In genomic region chr1:115924730-115925129, GRCh38 we compare ENCODE assay signal across 18 cellular contexts. TPM values are rescaled to one million over a fixed set of nuclear protein-coding genes. Genes with fewer than 3 reads are reported as not detected.
DNase-seq lines count a peak whose midpoint lies in the region; TF ChIP-seq lines count a peak whose summit lies in the region.
"Had no signal": no experiment of that assay in that cellular context is flagged by ENCODE, and none has a peak within 500 bp of the region (broad histone marks: within the 10 kb centered on the region; RNA-seq: fewer than 3 reads in every experiment).

No MANE protein-coding gene starts in this region.

- peaks cover 0 to 7% (median 0%) of the 10 kb centered on the region in 11 experiments; a peak in 3 of 22 replicates for H3K9me3 ChIP-seq in BLaER1 treated with 17β-estradiol and CSF1 and Interleukin-3, amounts not matched to agents 10 nM and 100 nM (replicated peaks in 1 of 11)
- no peaks in the 10 kb centered on the region for H3K9me3 ChIP-seq in Loucy (ENCODE audit: insufficient read depth, low read depth, low read length)
- H3K9me3 ChIP-seq in mammary epithelial cell (replicated peaks; ENCODE audit: insufficient read depth, low read length): no peaks in the 10 kb centered on the region
- no peaks in the 10 kb centered on the region for H3K9me3 ChIP-seq in thyroid gland
- no peaks in the 10 kb centered on the region for H3K9me3 ChIP-seq in neuronal stem cell (replicated peaks in 1 of 2; ENCODE audit: control insufficient read depth in 2 of 2, insufficient read depth in 1 of 2, low read depth in 1 of 2, low read length in 2 of 2)
- H3K9me3 ChIP-seq: heart left ventricle, tibial nerve had no signal

- CTCF ChIA-PET in mammary epithelial cell (lab: Charles Lee; ENCODE audit: low non-redundant PET): no interaction called here

- peak; percentile 16 for DNase-seq in mammary epithelial cell
- peak; percentile 8 for DNase-seq in left kidney (ENCODE audit: low read depth, low spot score)
- DNase-seq in thyroid gland: no peak
- DNase-seq in neuronal stem cell (ENCODE audit: low spot score): no peak
- DNase-seq in hypothalamus (lab: John Stamatoyannopoulos, UW): no peak
- no peak for DNase-seq in coronary artery (ENCODE audit: low spot score)
- DNase-seq: activated CD4-positive, CD25-positive, alpha-beta regulatory T cell; activated CD8-positive, alpha-beta memory T cell treated with anti-CD3 and anti-CD28 coated beads for 24 hours; caudate nucleus; CD4-positive, alpha-beta memory T cell; DMS53; effector CD4-positive, alpha-beta T cell; heart left ventricle; kidney glomerular epithelial cell; stimulated activated naive CD4-positive, alpha-beta T cell had no signal

- BruUV-seq in mammary epithelial cell (replicated peaks; lab: Mats Ljungman, UMichigan): no TSS peak

- peak overlapping the region in 7 of 11 experiments; percentile 34 to 82 (median 65); a peak in 13 of 22 replicates for H3K27ac ChIP-seq in BLaER1 treated with 17β-estradiol and CSF1 and Interleukin-3, amounts not matched to agents 10 nM and 100 nM
- no peak overlapping the region for H3K27ac ChIP-seq in mammary epithelial cell (ENCODE audit: insufficient read depth, low read depth, low read length)
- H3K27ac ChIP-seq in thyroid gland: no peak overlapping the region
- H3K27ac ChIP-seq in neuronal stem cell (replicated peaks; ENCODE audit: low read length): no peak overlapping the region
- H3K27ac ChIP-seq in coronary artery: no peak overlapping the region
- H3K27ac ChIP-seq: heart left ventricle, tibial nerve had no signal

- no peak overlapping the region for H4K91ac ChIP-seq in neuronal stem cell (ENCODE audit: low read depth, low read length, poor library complexity)

- no peak for TF ChIP-seq POLR2A in thyroid gland (IDR thresholded peaks at IDR 0.05)

- H3K9me2 ChIP-seq in Loucy (replicated peaks; ENCODE audit: low read depth, low read length): no peaks in the 10 kb centered on the region

- H3K9ac ChIP-seq in BLaER1 treated with 17β-estradiol and CSF1 and Interleukin-3, amounts not matched to agents 10 nM and 100 nM: peak overlapping the region in 6 of 11 experiments; percentile 2 to 70 (median 53); a peak in 8 of 22 replicates
- H3K9ac ChIP-seq in Loucy (ENCODE audit: low read depth, low read length, poor library complexity, severe bottlenecking): peak overlapping the region; percentile 60
- no peak overlapping the region for H3K9ac ChIP-seq in mammary epithelial cell (ENCODE audit: insufficient read depth, low read length)
- no peak overlapping the region for H3K9ac ChIP-seq in neuronal stem cell (ENCODE audit: low read depth, low read length, poor library complexity)

- no peak overlapping the region for H3K18ac ChIP-seq in neuronal stem cell (ENCODE audit: low read length)

- WGBS in mammary epithelial cell (ENCODE audit: low coverage, missing lambda C conversion rate): 69% methylated on average over 5 of the region's 5 CpGs
- 56 to 59% methylated on average over 5 of the region's 5 CpGs for WGBS in thyroid gland, 2 donors
- no CpG with 5 or more reads among the region's 5 CpGs for WGBS in neuronal stem cell (ENCODE audit: extremely low coverage in 2 of 2, insufficient read length in 2 of 2, insufficient replicate concordance in 1 of 2), 2 donors

- in situ Hi-C loops in mammary epithelial cell (cut with MboI; ENCODE audit: low sequenced_read_pairs in 2 of 2): no loop called here

- H2BK5ac ChIP-seq in neuronal stem cell (ENCODE audit: low read length): no peak overlapping the region

- H3K4me3 ChIP-seq in BLaER1 treated with 17β-estradiol and CSF1 and Interleukin-3, amounts not matched to agents 10 nM and 100 nM: no peak overlapping the region; a peak in 2 of 20 replicates
- peak overlapping the region; percentile 53 for H3K4me3 ChIP-seq in Loucy (ENCODE audit: low read length, poor library complexity, severe bottlenecking)
- H3K4me3 ChIP-seq in mammary epithelial cell (replicated peaks in 1 of 3; ENCODE audit: insufficient read depth in 1 of 3, low read depth in 2 of 3, low read length in 3 of 3): no peak overlapping the region
- no peak overlapping the region for H3K4me3 ChIP-seq in thyroid gland (replicated peaks in 1 of 3)
- H3K4me3 ChIP-seq in neuronal stem cell (ENCODE audit: low read length in 2 of 2): no peak overlapping the region
- no peak overlapping the region for H3K4me3 ChIP-seq in coronary artery
- H3K4me3 ChIP-seq: heart left ventricle, tibial nerve had no signal

- H4K8ac ChIP-seq in neuronal stem cell (ENCODE audit: low read depth, low read length): no peak overlapping the region

- H3K36me3 ChIP-seq in BLaER1 treated with 17β-estradiol and CSF1 and Interleukin-3, amounts not matched to agents 10 nM and 100 nM: no peaks in the 10 kb centered on the region
- H3K36me3 ChIP-seq in Loucy (ENCODE audit: insufficient read depth, low read length): no peaks in the 10 kb centered on the region
- no peaks in the 10 kb centered on the region for H3K36me3 ChIP-seq in mammary epithelial cell (ENCODE audit: insufficient read depth, low read length)
- no peaks in the 10 kb centered on the region for H3K36me3 ChIP-seq in thyroid gland
- H3K36me3 ChIP-seq in neuronal stem cell (replicated peaks in 1 of 2; ENCODE audit: control insufficient read depth in 2 of 2, insufficient read depth in 2 of 2, low read length in 2 of 2): no peaks in the 10 kb centered on the region
- H3K36me3 ChIP-seq: heart left ventricle, tibial nerve had no signal

- no peak overlapping the region for H2BK15ac ChIP-seq in neuronal stem cell (ENCODE audit: low read length)

- H2BK120ac ChIP-seq in neuronal stem cell (ENCODE audit: low read depth, low read length): no peak overlapping the region

- dilution Hi-C loops in mammary epithelial cell (cut with HindIII; ENCODE audit: low sequenced_read_pairs): no loop called here

- no peaks in the 10 kb centered on the region for H3K79me1 ChIP-seq in neuronal stem cell (ENCODE audit: low read depth, low read length)

- H3K4ac ChIP-seq in neuronal stem cell (ENCODE audit: low read length): no peak overlapping the region

- H3K23ac ChIP-seq in neuronal stem cell (ENCODE audit: low read depth, low read length, poor library complexity): no peak overlapping the region

- peak overlapping the region; percentile 86 for H2AFZ ChIP-seq in Loucy (ENCODE audit: low read length)
- peak overlapping the region; percentile 73 for H2AFZ ChIP-seq in mammary epithelial cell (ENCODE audit: low read depth, low read length)
- no peak overlapping the region for H2AFZ ChIP-seq in neuronal stem cell (ENCODE audit: low read length)

- intact Hi-C loops in mammary epithelial cell (cut with micrococcal nuclease): no loop called here
- intact Hi-C loops in thyroid gland (cut with DNase I): no loop called here

- TF ChIP-seq CTCF in Loucy (conservative IDR thresholded peaks at IDR 0.05; ENCODE audit: low read length) (no peak), mammary epithelial cell (conservative IDR thresholded peaks at IDR 0.05 in 1 of 2, IDR thresholded peaks at IDR 0.05 in 1 of 2; ENCODE audit: extremely low read depth in 1 of 2, insufficient read depth in 1 of 2, low read depth in 1 of 2, low read length in 2 of 2) (no peak), thyroid gland (IDR thresholded peaks at IDR 0.05) (no peak), coronary artery (IDR thresholded peaks at IDR 0.05) (no peak)

- H3F3A ChIP-seq in Loucy (ENCODE audit: low read depth): no peaks in the 10 kb centered on the region

- H3K14ac ChIP-seq in neuronal stem cell (ENCODE audit: low read length): no peak overlapping the region

- H2AK5ac ChIP-seq in neuronal stem cell (ENCODE audit: low read depth, low read length): no peak overlapping the region

- H3K4me2 ChIP-seq in BLaER1 treated with 17β-estradiol and CSF1 and Interleukin-3, amounts not matched to agents 10 nM and 100 nM: peak overlapping the region; percentile 9 to 87 (median 71); a peak in 21 of 22 replicates
- H3K4me2 ChIP-seq in Loucy (ENCODE audit: low read depth, low read length, poor library complexity, severe bottlenecking) (peak overlapping the region; percentile 67), mammary epithelial cell (ENCODE audit: insufficient read depth, low read depth, low read length) (no peak overlapping the region), neuronal stem cell (ENCODE audit: insufficient read depth, low read length, poor library complexity, severe bottlenecking) (no peak overlapping the region)

- H4K20me1 ChIP-seq in BLaER1 treated with 17β-estradiol and CSF1 and Interleukin-3, amounts not matched to agents 10 nM and 100 nM: no peaks in the 10 kb centered on the region
- no peaks in the 10 kb centered on the region for H4K20me1 ChIP-seq in Loucy (ENCODE audit: insufficient read depth, low read length, poor library complexity, severe bottlenecking)
- H4K20me1 ChIP-seq in mammary epithelial cell (ENCODE audit: insufficient read depth, low read length): no peaks in the 10 kb centered on the region

- H3K27me3 ChIP-seq in BLaER1 treated with 17β-estradiol and CSF1 and Interleukin-3, amounts not matched to agents 10 nM and 100 nM: no peaks in the 10 kb centered on the region
- no peaks in the 10 kb centered on the region for H3K27me3 ChIP-seq in Loucy (ENCODE audit: insufficient read depth, low read length, poor library complexity, severe bottlenecking)
- H3K27me3 ChIP-seq in mammary epithelial cell (ENCODE audit: insufficient read depth, low read length): no peaks in the 10 kb centered on the region
- H3K27me3 ChIP-seq in thyroid gland: no peaks in the 10 kb centered on the region
- H3K27me3 ChIP-seq in neuronal stem cell (ENCODE audit: control insufficient read depth in 3 of 3, insufficient read depth in 3 of 3, low read depth in 1 of 3, low read length in 3 of 3): peaks cover 0 to 9% (median 0%) of the 10 kb centered on the region in 3 experiments
- H3K27me3 ChIP-seq: tibial nerve had no signal

- H3K79me2 ChIP-seq in Loucy (ENCODE audit: insufficient read depth, low read length) (no peaks in the 10 kb centered on the region), mammary epithelial cell (ENCODE audit: insufficient read depth, low read length) (no peaks in the 10 kb centered on the region)

- peaks cover 31 to 48% (median 42%) of the 10 kb centered on the region in 10 experiments for H3K4me1 ChIP-seq in BLaER1 treated with 17β-estradiol and CSF1 and Interleukin-3, amounts not matched to agents 10 nM and 100 nM
- peaks cover 34% of the 10 kb centered on the region for H3K4me1 ChIP-seq in Loucy (ENCODE audit: insufficient read depth, low read length, poor library complexity, severe bottlenecking)
- H3K4me1 ChIP-seq in mammary epithelial cell (ENCODE audit: insufficient read depth, low read length): peaks cover 8% of the 10 kb centered on the region
- no peaks in the 10 kb centered on the region for H3K4me1 ChIP-seq in thyroid gland
- H3K4me1 ChIP-seq in neuronal stem cell (ENCODE audit: control insufficient read depth in 2 of 2, insufficient read depth in 1 of 2, low read depth in 1 of 2, low read length in 2 of 2): peaks cover 0 to 8% of the 10 kb centered on the region in 2 donors

- H2BK12ac ChIP-seq in neuronal stem cell (ENCODE audit: low read length): no peak overlapping the region

RNA-seq across cellular contexts. Expression of gene SLC22A15, which starts 51.6 kb away (rescaled TPM):
- total RNA-seq in mammary epithelial cell: 10 to 100 TPM; 43.6 to 51.2 TPM
- polyA plus RNA-seq in mammary epithelial cell: 6.4 TPM
- polyA minus RNA-seq in mammary epithelial cell: 5.1 TPM
- 1 to 10 TPM; 5.0 to 7.7 (median 5.4) TPM for total RNA-seq in thyroid gland
- 0.10 TPM for polyA plus RNA-seq in neuronal stem cell (2013, experiment 1 of 2)
- 0.11 TPM for polyA plus RNA-seq in neuronal stem cell (2013, experiment 2 of 2)
- polyA plus RNA-seq: CD4-positive, alpha-beta memory T cell had no signal

Comparison
In these comparisons a context has a peak if more than half of its experiments do, and no peak if none do; other contexts are left out.
1. H3K27ac ChIP-seq: peak in BLaER1 treated with 17β-estradiol and CSF1 and Interleukin-3, amounts not matched to agents 10 nM and 100 nM (7 of 11); none in mammary epithelial cell (single experiment), thyroid gland (0 of 3), neuronal stem cell (single experiment) and coronary artery (0 of 2).
2. H3K4me2 ChIP-seq: peak in BLaER1 treated with 17β-estradiol and CSF1 and Interleukin-3, amounts not matched to agents 10 nM and 100 nM (11 of 11) and Loucy (single experiment); none in mammary epithelial cell (single experiment) and neuronal stem cell (single experiment).
3. H3K9ac ChIP-seq: peak in BLaER1 treated with 17β-estradiol and CSF1 and Interleukin-3, amounts not matched to agents 10 nM and 100 nM (6 of 11) and Loucy (single experiment); none in mammary epithelial cell (single experiment) and neuronal stem cell (single experiment).
4. DNase-seq: peak in mammary epithelial cell (single experiment) and left kidney (single experiment); none in thyroid gland (0 of 2), neuronal stem cell (single experiment), hypothalamus (0 of 51) and coronary artery (single experiment).
5. RNA of gene SLC22A15, which starts 51.6 kb away (total RNA-seq): 43.6 to 51.2 TPM in mammary epithelial cell; 5.0 to 7.7 TPM in thyroid gland; every median in the first group is over 4 times any median in the second.